ENCODE assay signal across 34 cellular contexts in the genomic region with DNA sequence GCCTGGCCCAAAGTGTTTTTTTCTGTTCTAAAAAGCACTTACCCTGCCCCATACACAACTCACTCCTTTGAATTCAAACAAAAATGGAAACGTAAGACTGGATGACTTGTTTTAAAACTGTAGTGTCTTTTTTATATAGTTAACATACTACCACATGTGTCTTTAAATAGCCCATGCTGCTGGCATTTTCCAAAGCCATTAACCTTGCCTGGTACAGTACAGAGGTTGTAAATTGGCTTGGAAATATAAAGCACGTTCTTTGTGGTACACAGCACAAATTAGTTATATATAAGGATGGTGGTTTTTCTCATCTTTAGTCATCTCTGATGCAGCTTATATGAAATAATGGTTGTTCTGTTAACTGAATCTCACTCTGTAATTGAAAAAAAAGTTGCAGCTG.
"Had no signal": no experiment of that assay in that cellular context is flagged by ENCODE, and none has a peak within 500 bp of the region (broad histone marks: within the 10 kb centered on the region; RNA-seq: fewer than 3 reads in every experiment).

No MANE protein-coding gene starts in this region.

- DNase-seq: Karpas-422, Kasumi-1, MG63, MM.1S, MV-4-11, NCI-H1048, NCI-H1092, NCI-H1092 treated with DMSO at 0.1 percent for 48 hours, NCI-H1105, NCI-H1105 treated with DMSO at 0.1 percent for 48 hours, NCI-H1417, NCI-H1417 treated with DMSO at 0.1 percent for 48 hours, NCI-H1436, NCI-H1436 treated with DMSO at 0.1 percent for 48 hours, NCI-H146, NCI-H1694 treated with DMSO at 0.1 percent for 48 hours, NCI-H187, NCI-H187 treated with DMSO at 0.1 percent for 48 hours, NCI-H1930, NCI-H2029, NCI-H2029 treated with DMSO at 0.1 percent for 48 hours, NCI-H2081, NCI-H2081 treated with DMSO at 0.1 percent for 48 hours, NCI-H2107, NCI-H2171, NCI-H2171 treated with DMSO at 0.1 percent for 48 hours, NCI-H2227 treated with DMSO at 0.1 percent for 48 hours, NCI-H226, NCI-H345, NCI-H446, NCI-H446 treated with DMSO at 0.1 percent for 48 hours, NCI-H510A, NCI-H510A treated with DMSO at 0.1 percent for 48 hours, NCI-H524 had no signal
